ENCODE assay signal across 16 cellular contexts in genomic region chr4:23163649-23164436, GRCh38.
A peak's percentile ranks its signal among the peaks of the same experiment; 100 is the strongest.
DNase-seq lines count a peak whose midpoint lies in the region; ATAC-seq and TF ChIP-seq lines count a peak whose summit lies in the region.
"Had no signal": no experiment of that assay in that cellular context is flagged by ENCODE, and none has a peak within 500 bp of the region (broad histone marks: within the 10 kb centered on the region; RNA-seq: fewer than 3 reads in every experiment).

No MANE protein-coding gene starts in this region.

- no peak overlapping the region for H3K27ac Mint-ChIP-seq in WTC11
- H3K27ac Mint-ChIP-seq: CD8-positive, alpha-beta memory T cell; dendritic cell treated with granulocyte-macrophage colony-stimulating factor and Interleukin-4, amounts not matched to agents 40 ng/mL and 50 ng/mL, for 4 days; stimulated activated naive B cell treated with anti-CD40 and anti-IgM and Interleukin-4, amounts not matched to agents 10 μg/mL and 1 μg/mL and 100 μg/mL, for 72 hours had no signal

- H3K4me1 Mint-ChIP-seq in WTC11: peaks cover 36% of the 10 kb centered on the region
- H3K4me1 Mint-ChIP-seq: CD8-positive, alpha-beta memory T cell; stimulated activated naive B cell treated with anti-CD40 and anti-IgM and Interleukin-4, amounts not matched to agents 10 μg/mL and 1 μg/mL and 100 μg/mL, for 72 hours had no signal

- no peak for TF ChIP-seq CTCF in WTC11 (IDR thresholded peaks at IDR 0.05)

- POLR2A ChIA-PET in WTC11 (lab: Charles Lee): no interaction called here

- H3K4me3 Mint-ChIP-seq in WTC11: no peak overlapping the region
- H3K4me3 Mint-ChIP-seq: CD8-positive, alpha-beta memory T cell; dendritic cell treated with granulocyte-macrophage colony-stimulating factor and Interleukin-4, amounts not matched to agents 40 ng/mL and 50 ng/mL, for 4 days; stimulated activated naive B cell treated with anti-CD40 and anti-IgM and Interleukin-4, amounts not matched to agents 10 μg/mL and 1 μg/mL and 100 μg/mL, for 72 hours had no signal

- H3K9me3 Mint-ChIP-seq in WTC11: no peaks in the 10 kb centered on the region

- CTCF ChIA-PET in WTC11 (lab: Charles Lee): interaction anchor here (0.6 to 2.7 kb wide), 3 partner anchors 28 to 771 kb away, joined by 3 to 15 read pairs (median 4); no protein-coding TSS in a partner anchor

- ATAC-seq in WTC11 (peak; percentile 66), HG02798 (IDR thresholded peaks at IDR 0.05; ENCODE audit: poor library complexity, unreplicated experiment) (no peak), HG03097 (IDR thresholded peaks at IDR 0.05; ENCODE audit: low FRiP score, unreplicated experiment) (no peak), GM21717 (IDR thresholded peaks at IDR 0.05; ENCODE audit: unreplicated experiment) (no peak)
- ATAC-seq: SK-N-SH treated with all-trans-retinoic acid at 6 μM for 48 hours; stimulated activated naive B cell treated with anti-CD40 and anti-IgM and Interleukin-4, amounts not matched to agents 10 μg/mL and 1 μg/mL and 100 μg/mL, for 72 hours had no signal

- intact Hi-C loops in head of caudate nucleus (cut with DNase I): no loop called here

- no peaks in the 10 kb centered on the region for H3K36me3 Mint-ChIP-seq in WTC11
- H3K36me3 Mint-ChIP-seq: CD8-positive, alpha-beta memory T cell; stimulated activated naive B cell treated with anti-CD40 and anti-IgM and Interleukin-4, amounts not matched to agents 10 μg/mL and 1 μg/mL and 100 μg/mL, for 72 hours had no signal

- DNase-seq in A172 (ENCODE audit: low spot score) (peak; percentile 40), HT1080 (ENCODE audit: low read depth) (peak; percentile 53), WTC11 (ENCODE audit: low spot score) (no peak), iris pigment epithelial cell (ENCODE audit: low read depth) (peak; percentile 3), head of caudate nucleus (no peak)
- DNase-seq: activated effector memory CD4-positive, alpha-beta T cell treated with Interleukin-2 at 50 U/mL for 16 hours; aorta; CD8-positive, alpha-beta memory T cell; Kasumi-1; NCI-H2107; stimulated activated naive B cell treated with anti-CD40 and anti-IgM and Interleukin-4, amounts not matched to agents 10 μg/mL and 1 μg/mL and 100 μg/mL, for 72 hours had no signal

- peaks cover 20% of the 10 kb centered on the region for H3K27me3 Mint-ChIP-seq in WTC11 (ENCODE audit: low read depth)
- H3K27me3 Mint-ChIP-seq: CD8-positive, alpha-beta memory T cell; dendritic cell treated with granulocyte-macrophage colony-stimulating factor and Interleukin-4, amounts not matched to agents 40 ng/mL and 50 ng/mL, for 4 days; stimulated activated naive B cell treated with anti-CD40 and anti-IgM and Interleukin-4, amounts not matched to agents 10 μg/mL and 1 μg/mL and 100 μg/mL, for 72 hours had no signal

TF ChIP-seq in WTC11, 78 proteins besides CTCF, POLR2A, EP300 and RAD21:
- TF ChIP-seq, protein P1, sequence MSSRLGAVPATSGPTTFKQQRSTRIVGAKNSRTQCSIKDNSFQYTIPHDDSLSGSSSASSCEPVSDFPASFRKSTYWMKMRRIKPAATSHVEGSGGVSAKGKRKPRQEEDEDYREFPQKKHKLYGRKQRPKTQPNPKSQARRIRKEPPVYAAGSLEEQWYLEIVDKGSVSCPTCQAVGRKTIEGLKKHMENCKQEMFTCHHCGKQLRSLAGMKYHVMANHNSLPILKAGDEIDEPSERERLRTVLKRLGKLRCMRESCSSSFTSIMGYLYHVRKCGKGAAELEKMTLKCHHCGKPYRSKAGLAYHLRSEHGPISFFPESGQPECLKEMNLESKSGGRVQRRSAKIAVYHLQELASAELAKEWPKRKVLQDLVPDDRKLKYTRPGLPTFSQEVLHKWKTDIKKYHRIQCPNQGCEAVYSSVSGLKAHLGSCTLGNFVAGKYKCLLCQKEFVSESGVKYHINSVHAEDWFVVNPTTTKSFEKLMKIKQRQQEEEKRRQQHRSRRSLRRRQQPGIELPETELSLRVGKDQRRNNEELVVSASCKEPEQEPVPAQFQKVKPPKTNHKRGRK (CRISPR knock-in tag; IDR thresholded peaks at IDR 0.05; ENCODE audit: borderline replicate concordance): peak; percentile 91; the same call in 1 of the 2 replicates
- TF ChIP-seq, protein P2, sequence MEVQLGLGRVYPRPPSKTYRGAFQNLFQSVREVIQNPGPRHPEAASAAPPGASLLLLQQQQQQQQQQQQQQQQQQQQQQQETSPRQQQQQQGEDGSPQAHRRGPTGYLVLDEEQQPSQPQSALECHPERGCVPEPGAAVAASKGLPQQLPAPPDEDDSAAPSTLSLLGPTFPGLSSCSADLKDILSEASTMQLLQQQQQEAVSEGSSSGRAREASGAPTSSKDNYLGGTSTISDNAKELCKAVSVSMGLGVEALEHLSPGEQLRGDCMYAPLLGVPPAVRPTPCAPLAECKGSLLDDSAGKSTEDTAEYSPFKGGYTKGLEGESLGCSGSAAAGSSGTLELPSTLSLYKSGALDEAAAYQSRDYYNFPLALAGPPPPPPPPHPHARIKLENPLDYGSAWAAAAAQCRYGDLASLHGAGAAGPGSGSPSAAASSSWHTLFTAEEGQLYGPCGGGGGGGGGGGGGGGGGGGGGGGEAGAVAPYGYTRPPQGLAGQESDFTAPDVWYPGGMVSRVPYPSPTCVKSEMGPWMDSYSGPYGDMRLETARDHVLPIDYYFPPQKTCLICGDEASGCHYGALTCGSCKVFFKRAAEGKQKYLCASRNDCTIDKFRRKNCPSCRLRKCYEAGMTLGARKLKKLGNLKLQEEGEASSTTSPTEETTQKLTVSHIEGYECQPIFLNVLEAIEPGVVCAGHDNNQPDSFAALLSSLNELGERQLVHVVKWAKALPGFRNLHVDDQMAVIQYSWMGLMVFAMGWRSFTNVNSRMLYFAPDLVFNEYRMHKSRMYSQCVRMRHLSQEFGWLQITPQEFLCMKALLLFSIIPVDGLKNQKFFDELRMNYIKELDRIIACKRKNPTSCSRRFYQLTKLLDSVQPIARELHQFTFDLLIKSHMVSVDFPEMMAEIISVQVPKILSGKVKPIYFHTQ (CRISPR knock-in tag; IDR thresholded peaks at IDR 0.05): no peak

Comparison
In these comparisons a context has a peak if more than half of its experiments do, and no peak if none do; other contexts are left out.
1. DNase-seq: peak in A172 (single experiment), HT1080 (single experiment) and iris pigment epithelial cell (single experiment); none in WTC11 (single experiment) and head of caudate nucleus (0 of 42).